In genomic region chrX:131083510-131084142, GRCh38 we compare ENCODE assay signal across 22 cellular contexts. TPM values are rescaled to one million over a fixed set of nuclear protein-coding genes. Genes with fewer than 3 reads are reported as not detected.
A peak's percentile ranks its signal among the peaks of the same experiment; 100 is the strongest.
DNase-seq lines count a peak whose midpoint lies in the region; TF ChIP-seq lines count a peak whose summit lies in the region.
"Had no signal": no experiment of that assay in that cellular context is flagged by ENCODE, and none has a peak within 500 bp of the region (broad histone marks: within the 10 kb centered on the region; RNA-seq: fewer than 3 reads in every experiment).

No MANE protein-coding gene starts in this region.

- H2BK15ac ChIP-seq in mesendoderm (replicated peaks; ENCODE audit: low read depth) = no peak overlapping the region

- no peak for TF ChIP-seq CTCF in GM10248 (IDR thresholded peaks at IDR 0.05; ENCODE audit: control extremely low read depth, extremely low read depth, low read depth, missing control alignments)

- H3K79me1 ChIP-seq in mesendoderm (ENCODE audit: low read length) = no peaks in the 10 kb centered on the region

- CTCF ChIA-PET in GM10248 (lab: Yijun Ruan, JAX) = no interaction called here

- WGBS in iPS DF 6.9 (ENCODE audit: insufficient coverage, insufficient read length) = no CpG with 5 or more reads among the region's 34 CpGs
- WGBS in mesendoderm (ENCODE audit: extremely low coverage, insufficient coverage, low lambda C conversion rate) = no CpG with 5 or more reads among the region's 34 CpGs

- peaks cover 24% of the 10 kb centered on the region for H3K4me1 ChIP-seq in HUES48 (ENCODE audit: control insufficient read depth, insufficient read depth, low read length)
- no peaks in the 10 kb centered on the region for H3K4me1 ChIP-seq in iPS DF 6.9 (ENCODE audit: control insufficient read depth, insufficient read depth, low read length)
- H3K4me1 ChIP-seq in mesendoderm (ENCODE audit: control insufficient read depth, low read depth, low read length) = no peaks in the 10 kb centered on the region
- H3K4me1 ChIP-seq: BE2C, Caco-2 had no signal

- intact Hi-C loops in cardiac septum (cut with DNase I) = no loop called here

- peak overlapping the region; percentile 66 for H3K23ac ChIP-seq in mesendoderm (ENCODE audit: low read length)

- no peak overlapping the region for H4K5ac ChIP-seq in mesendoderm (ENCODE audit: low read length)

- H3K4me2 ChIP-seq in mesendoderm (ENCODE audit: low read length) = no peak overlapping the region

- H3K27me3 ChIP-seq in HUES48 (ENCODE audit: control insufficient read depth, insufficient read depth, low read length) (peaks cover 99% of the 10 kb centered on the region), iPS DF 6.9 (ENCODE audit: control insufficient read depth, insufficient read depth, low read length) (peaks cover 37% of the 10 kb centered on the region), mesendoderm (ENCODE audit: insufficient read depth, low read length, poor library complexity) (peaks cover 20% of the 10 kb centered on the region)

- POLR2A ChIA-PET in GM10248 (lab: Yijun Ruan, JAX) = no interaction called here

- H2BK120ac ChIP-seq in mesendoderm (ENCODE audit: low read depth, low read length) = no peak overlapping the region

- H4K8ac ChIP-seq in mesendoderm (ENCODE audit: low read depth, low read length) = no peak overlapping the region

- peak overlapping the region; percentile 3 for H3K56ac ChIP-seq in mesendoderm (ENCODE audit: low read length)

- H2BK5ac ChIP-seq in mesendoderm (ENCODE audit: low read length) = no peak overlapping the region

- H3K9me3 ChIP-seq in HUES48 (ENCODE audit: control insufficient read depth, insufficient read depth, low read length) (no peaks in the 10 kb centered on the region), iPS DF 6.9 (ENCODE audit: control insufficient read depth, insufficient read depth, low read length) (no peaks in the 10 kb centered on the region)
- H3K9me3 ChIP-seq: BE2C, Caco-2 had no signal

- H3K36me3 ChIP-seq in HUES48 (ENCODE audit: control insufficient read depth, insufficient read depth, low read length) (no peaks in the 10 kb centered on the region), iPS DF 6.9 (ENCODE audit: control insufficient read depth, insufficient read depth, low read length) (no peaks in the 10 kb centered on the region), mesendoderm (ENCODE audit: control insufficient read depth, insufficient read depth, low read length) (no peaks in the 10 kb centered on the region)
- H3K36me3 ChIP-seq: BE2C had no signal

- H3K27ac ChIP-seq in HUES48 (ENCODE audit: low read depth, low read length) (no peak overlapping the region), iPS DF 6.9 (ENCODE audit: low read length) (no peak overlapping the region), mesendoderm (ENCODE audit: low read depth, low read length) (no peak overlapping the region)
- H3K27ac ChIP-seq: HL-60, SK-N-MC had no signal

- peak overlapping the region; percentile 63 for H3K4me3 ChIP-seq in HUES48 (ENCODE audit: low read depth, low read length)
- peak overlapping the region; percentile 5; the same call in 1 of the 2 replicates for H3K4me3 ChIP-seq in iPS DF 6.9 (ENCODE audit: low read length)
- H3K4me3 ChIP-seq in mesendoderm (ENCODE audit: low read length) = no peak overlapping the region
- H3K4me3 ChIP-seq: SK-N-MC had no signal

- H3K9ac ChIP-seq in HUES48 (ENCODE audit: low read depth, low read length) = no peak overlapping the region
- no peak overlapping the region for H3K9ac ChIP-seq in mesendoderm (ENCODE audit: low read length)

- H3K4ac ChIP-seq in mesendoderm (ENCODE audit: low read depth, low read length) = no peak overlapping the region

- no peak overlapping the region for H3K18ac ChIP-seq in mesendoderm (ENCODE audit: low read length)

- no peak overlapping the region for H2AK5ac ChIP-seq in mesendoderm (ENCODE audit: low read length)

- DNase-seq in GM10248 (ENCODE audit: extremely low spot score) (peak; percentile 3), iPS DF 6.9 (ENCODE audit: low read depth, low spot score) (no peak), mesendoderm (peak; percentile 38), CD1c-positive myeloid dendritic cell (ENCODE audit: extremely low spot score) (no peak), cardiac septum (ENCODE audit: low spot score) (no peak), RPMI8226 (no peak)
- DNase-seq in activated effector memory CD4-positive, alpha-beta T cell treated with anti-CD3 and anti-CD28 coated beads, Interleukin-2, amount 50 U/mL, for 16 hours = no peak
- DNase-seq: BE2C; Caco-2; CD4-positive, alpha-beta T cell; GF-D8; NCI-H1105; NCI-H2107; NCI-H510A treated with DMSO at 0.1 percent for 48 hours; NCI-H774; SHP77 had no signal

- H3K79me2 ChIP-seq in mesendoderm (ENCODE audit: control insufficient read depth, insufficient read depth, low read length) = no peaks in the 10 kb centered on the region

RNA-seq across cellular contexts. Expression of gene ARHGAP36, which starts 25.5 kb away (rescaled TPM):
- 0.10 TPM for polyA plus RNA-seq in mesendoderm (2013, experiment 1 of 2)
- polyA plus RNA-seq in mesendoderm (2013, experiment 2 of 2) = 0.10 TPM
- 0.24 TPM for total RNA-seq in cardiac septum
- total RNA-seq: Caco-2; CD4-positive, alpha-beta T cell; HT1080; LHCN-M2; OCI-LY7 had no signal

Comparison
In these comparisons a context has a peak if more than half of its experiments do, and no peak if none do; other contexts are left out.
1. DNase-seq: peak in GM10248 (single experiment) and mesendoderm (single experiment); none in iPS DF 6.9 (single experiment), CD1c-positive myeloid dendritic cell (single experiment), cardiac septum (single experiment), RPMI8226 (single experiment) and activated effector memory CD4-positive, alpha-beta T cell treated with anti-CD3 and anti-CD28 coated beads, Interleukin-2, amount 50 U/mL, for 16 hours (single experiment).